Comparison of ENCODE assay signal across 16 cellular contexts in the genomic region with DNA sequence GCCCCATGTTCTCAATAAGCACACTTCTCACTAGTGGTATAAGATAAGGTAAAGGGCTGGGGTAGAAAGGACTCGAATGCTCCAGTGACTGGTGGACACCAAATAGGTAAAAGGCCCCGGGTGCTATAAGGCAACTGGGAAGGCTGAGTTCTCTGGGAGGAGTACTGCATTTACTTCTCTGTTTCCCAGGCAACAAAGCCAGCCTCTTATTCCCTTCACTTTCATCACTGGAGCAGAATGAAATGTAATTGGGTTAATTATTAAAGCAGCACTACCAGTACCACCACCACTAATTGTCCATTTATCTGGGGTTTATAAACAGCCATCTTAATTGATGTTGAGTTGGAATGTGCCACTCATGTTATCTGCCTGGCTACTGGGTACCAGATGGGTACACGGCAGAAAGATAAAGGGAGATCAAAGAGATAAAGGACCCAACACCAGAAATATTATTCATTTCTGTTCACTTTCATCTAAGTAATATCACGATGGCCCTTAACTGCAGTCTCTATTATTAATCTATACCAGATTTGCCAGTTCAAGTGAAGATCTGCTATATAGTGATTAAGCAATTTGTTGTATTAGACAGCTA.
"Had no signal": no experiment of that assay in that cellular context is flagged by ENCODE, and none has a peak within 500 bp of the region (broad histone marks: within the 10 kb centered on the region; RNA-seq: fewer than 3 reads in every experiment).

No MANE protein-coding gene starts in this region.

- ATAC-seq: activated T-cell treated with anti-CD3 and anti-CD28 coated beads, Interleukin-2, amount 50 U/mL, for 72 hours; esophagus mucosa had no signal

- H3K9me3 ChIP-seq: colonic mucosa, tibial artery, uterus had no signal

- H3K27ac ChIP-seq: colonic mucosa, tibial artery, uterus had no signal

- H3K27me3 ChIP-seq: colonic mucosa, tibial artery, uterus had no signal

- H3K36me3 ChIP-seq: colonic mucosa, uterus had no signal

- H3K4me3 ChIP-seq: colonic mucosa, tibial artery, uterus had no signal

- DNase-seq: activated CD4-positive, alpha-beta T cell treated with anti-CD3 and anti-CD28 coated beads, Interleukin-2, amount 10 ng/mL, durations not matched to agents 24 days and 14 days; activated CD4-positive, CD25-positive, alpha-beta regulatory T cell; activated CD8-positive, alpha-beta memory T cell treated with anti-CD3 and anti-CD28 coated beads, Interleukin-2, amount 50 U/mL, for 48 hours; activated gamma-delta T cell; activated T-cell treated with anti-CD3 and anti-CD28 coated beads, Interleukin-2, amount 50 U/mL, for 72 hours; amniotic stem cell; central memory CD4-positive, alpha-beta T cell; colonic mucosa; hippocampal formation; kidney; nephron progenitor cell; stimulated activated CD4-positive, alpha-beta T cell treated with anti-CD3 and anti-CD28 coated beads, Interleukin-4, amount 100 ng/mL, for 1 hour; stimulated activated naive CD4-positive, alpha-beta T cell; tibial artery; uterus had no signal

- H3K4me1 ChIP-seq: colonic mucosa had no signal
